8 cellular contexts compared by ENCODE assay signal in genomic region chr10:116848032-116848911, GRCh38. TPM values are rescaled to one million over a fixed set of nuclear protein-coding genes. Genes with fewer than 3 reads are reported as not detected.
DNase-seq lines count a peak whose midpoint lies in the region; ATAC-seq and TF ChIP-seq lines count a peak whose summit lies in the region.

No MANE protein-coding gene starts in this region.

- H3K4me2 ChIP-seq in IMR-90 (ENCODE audit: low read depth, low read length), result peak overlapping the region; percentile 91

- H3K4ac ChIP-seq in IMR-90 (ENCODE audit: low read depth, low read length), result peak overlapping the region; percentile 54; the same call in 1 of the 2 replicates

- H3K4me3 ChIP-seq in IMR-90 (ENCODE audit: insufficient read depth, low read depth, low read length), result peak overlapping the region; percentile 76; the same call in 1 of the 2 replicates
- no peak overlapping the region for H3K4me3 ChIP-seq in naive thymus-derived CD4-positive, alpha-beta T cell (ENCODE audit: low read length)

- H2AK9ac ChIP-seq in IMR-90 (replicated peaks; ENCODE audit: low read depth, low read length, poor library complexity), result no peak overlapping the region

- H2BK15ac ChIP-seq in IMR-90 (ENCODE audit: low read depth, low read length), result no peak overlapping the region

- H3K4me1 ChIP-seq in IMR-90 (ENCODE audit: control insufficient read depth, insufficient read depth, low read length), result peaks cover 3% of the 10 kb centered on the region; the same call in 1 of the 2 replicates
- H3K4me1 ChIP-seq in naive thymus-derived CD4-positive, alpha-beta T cell (ENCODE audit: control insufficient read depth in 2 of 2, insufficient read depth in 2 of 2, low read length in 2 of 2), result peaks cover 0 to 6% of the 10 kb centered on the region in 2 donors

- H2BK5ac ChIP-seq in IMR-90 (ENCODE audit: low read depth, low read length, poor library complexity, severe bottlenecking), result no peak overlapping the region

- peak overlapping the region; percentile 61 to 62; a peak in 2 of 4 replicates for H4K8ac ChIP-seq in IMR-90 (ENCODE audit: low read depth in 2 of 2, low read length in 2 of 2)

- dilution Hi-C loops in IMR-90 (cut with HindIII; ENCODE audit: low sequenced_read_pairs, unreplicated experiment), result no loop called here

- POLR2A ChIA-PET in IMR-90 (lab: Charles Lee; ENCODE audit: unreplicated experiment), result interaction anchor here (0.6 kb wide), 1 partner anchor 149 kb away, joined by 7 read pairs; no protein-coding TSS in a partner anchor
- POLR2A ChIA-PET in naive thymus-derived CD4-positive, alpha-beta T cell (lab: Charles Lee), result no interaction called here

- in situ Hi-C loops in IMR-90 (cut with MboI; ENCODE audit: low sequenced_read_pairs), result no loop called here

- intact Hi-C loops in IMR-90 (cut with micrococcal nuclease), result loop anchor here (5.0 kb wide), 1 partner anchor 154 kb away; no protein-coding TSS in a partner anchor
- intact Hi-C loops in naive thymus-derived CD4-positive, alpha-beta T cell (cut with micrococcal nuclease), result no loop called here

- no peak overlapping the region for H2BK20ac ChIP-seq in IMR-90 (ENCODE audit: low read depth, low read length)

- BruUV-seq in IMR-90 (replicated peaks; lab: Mats Ljungman, UMichigan), result no TSS peak

- no peak overlapping the region for H3K18ac ChIP-seq in IMR-90 (ENCODE audit: low read depth, low read length)

- H3K36me3 Mint-ChIP-seq in naive thymus-derived CD4-positive, alpha-beta T cell, result peaks cover 0 to 3% (median 0%) of the 10 kb centered on the region in 5 donors

- 80% methylated on average over 9 of the region's 16 CpGs; no CpG with 5 or more reads in 1 of the 2 experiments for WGBS in IMR-90 (ENCODE audit: extremely low coverage in 2 of 2, insufficient read length in 1 of 2), 2 experiments

- TF ChIP-seq RAD21 in IMR-90 (IDR thresholded peaks at IDR 0.05; ENCODE audit: low read length), result no peak

- peaks cover 48 to 68% (median 68%) of the 10 kb centered on the region in 5 donors for H3K27me3 Mint-ChIP-seq in naive thymus-derived CD4-positive, alpha-beta T cell

- no peak overlapping the region for H3K27ac ChIP-seq in IMR-90 (ENCODE audit: insufficient read depth, low read length)
- H3K27ac ChIP-seq in naive thymus-derived CD4-positive, alpha-beta T cell (ENCODE audit: low read depth, low read length), result no peak overlapping the region

- CTCF ChIA-PET in IMR-90 (lab: Yijun Ruan, JAX), result no interaction called here
- CTCF ChIA-PET in naive thymus-derived CD4-positive, alpha-beta T cell (lab: Charles Lee), result no interaction called here

- H3K36me3 ChIP-seq in IMR-90 (ENCODE audit: control insufficient read depth, insufficient read depth, low read length), result no peaks in the 10 kb centered on the region
- H3K36me3 ChIP-seq in naive thymus-derived CD4-positive, alpha-beta T cell (ENCODE audit: control insufficient read depth in 2 of 3, insufficient read depth in 3 of 3, low read length in 3 of 3), result no peaks in the 10 kb centered on the region

- no peak overlapping the region for H4K91ac ChIP-seq in IMR-90 (ENCODE audit: insufficient read depth, low read depth, low read length)

- H3K4me3 Mint-ChIP-seq in naive thymus-derived CD4-positive, alpha-beta T cell, result peak overlapping the region in 4 of 10 donors; percentile 0 to 64 (median 32)

- peak overlapping the region; percentile 16; the same call in 1 of the 2 replicates for H4K5ac ChIP-seq in IMR-90 (ENCODE audit: low read depth, low read length)

- no peak overlapping the region for H3K56ac ChIP-seq in IMR-90 (ENCODE audit: extremely low read depth, insufficient read depth, low read length)

- peaks cover 14% of the 10 kb centered on the region for H3K27me3 ChIP-seq in IMR-90 (ENCODE audit: control insufficient read depth, insufficient read depth, low read length)
- H3K27me3 ChIP-seq in naive thymus-derived CD4-positive, alpha-beta T cell (ENCODE audit: control insufficient read depth in 2 of 2, insufficient read depth in 2 of 2, low read length in 2 of 2), result peaks cover 0 to 8% of the 10 kb centered on the region in 2 donors

- H3K4me1 Mint-ChIP-seq in naive thymus-derived CD4-positive, alpha-beta T cell, result peaks cover 0 to 18% (median 11%) of the 10 kb centered on the region in 7 donors

- H2AFZ ChIP-seq in IMR-90 (replicated peaks; ENCODE audit: low read length, poor library complexity), result peak overlapping the region; percentile 93

- no peak overlapping the region for H2AK5ac ChIP-seq in IMR-90 (ENCODE audit: low read depth, low read length)

- H3K9me3 Mint-ChIP-seq in naive thymus-derived CD4-positive, alpha-beta T cell, result peaks cover 0 to 3% (median 0%) of the 10 kb centered on the region in 11 donors

- H3K27ac Mint-ChIP-seq in naive thymus-derived CD4-positive, alpha-beta T cell, result no peak overlapping the region

- no peak overlapping the region for H3K23ac ChIP-seq in IMR-90 (ENCODE audit: low read depth, low read length)

- H3K9me1 ChIP-seq in IMR-90 (ENCODE audit: insufficient read depth, low read length), result no peaks in the 10 kb centered on the region

- no peaks in the 10 kb centered on the region for H4K20me1 ChIP-seq in IMR-90 (ENCODE audit: insufficient read depth, low read length)

- no peaks in the 10 kb centered on the region for H3K79me1 ChIP-seq in IMR-90 (ENCODE audit: low read depth in 1 of 2, low read length in 2 of 2)

- TF ChIP-seq POLR2A in IMR-90 (IDR thresholded peaks at IDR 0.05; ENCODE audit: low read depth, low read length), result no peak

- no peak for TF ChIP-seq CTCF in IMR-90 (conservative IDR thresholded peaks at IDR 0.05; ENCODE audit: low read depth, low read length)

- H3K14ac ChIP-seq in IMR-90 (replicated peaks; ENCODE audit: low read depth, low read length), result no peak overlapping the region

- no peak overlapping the region for H2BK120ac ChIP-seq in IMR-90 (ENCODE audit: low read depth, low read length)

- no peaks in the 10 kb centered on the region for H3K9me3 ChIP-seq in IMR-90 (ENCODE audit: control insufficient read depth, insufficient read depth, low read length)
- H3K9me3 ChIP-seq in naive thymus-derived CD4-positive, alpha-beta T cell (ENCODE audit: control insufficient read depth in 2 of 3, low read length in 3 of 3), result no peaks in the 10 kb centered on the region

- ATAC-seq in GM21528 (IDR thresholded peaks at IDR 0.05; ENCODE audit: low FRiP score, unreplicated experiment), result peak; percentile 75
- no peak for ATAC-seq in IMR-90 (ENCODE audit: low read depth)
- ATAC-seq in naive thymus-derived CD4-positive, alpha-beta T cell, result peak; percentile 53

- DNase-seq in NOMO-1 treated with DMSO at 0.1 percent for 48 hours (lab: John Stamatoyannopoulos, UW; ENCODE audit: unreplicated experiment), result peak; percentile 12
- DNase-seq in NOMO-1 treated with dmso at 0.1 percent for 144 hours (lab: John Stamatoyannopoulos, UW; ENCODE audit: unreplicated experiment), result no peak
- DNase-seq in IMR-90, result no peak
- DNase-seq in cerebellar cortex (ENCODE audit: low spot score), result peak; percentile 24
- DNase-seq in naive thymus-derived CD4-positive, alpha-beta T cell, result no peak
- DNase-seq in dermis blood vessel endothelial cell, result no peak
- no peak for DNase-seq in hepatic stellate cell (ENCODE audit: low spot score)

- peak overlapping the region; percentile 74; the same call in 1 of the 2 replicates for H3K9ac ChIP-seq in IMR-90 (ENCODE audit: low read depth, low read length)

TF ChIP-seq in IMR-90, 13 proteins besides CTCF, POLR2A, EP300 and RAD21:
- TF ChIP-seq USF2 (IDR thresholded peaks at IDR 0.05; ENCODE audit: low read depth, low read length) (no peak), MAZ (IDR thresholded peaks at IDR 0.05; ENCODE audit: borderline replicate concordance, low read depth, low read length) (no peak), CHD1 (IDR thresholded peaks at IDR 0.05; ENCODE audit: low read depth, low read length) (no peak), FOS (IDR thresholded peaks at IDR 0.05; ENCODE audit: low read depth, low read length) (no peak), BHLHE40 (IDR thresholded peaks at IDR 0.05; ENCODE audit: low read depth, low read length) (no peak)
TF ChIP-seq in IMR-90: peak in this region for 0.

RNA-seq across cellular contexts. Expression of gene ENO4, which starts 1.0 kb away (rescaled TPM):
- under 0.01 TPM in 2 replicates for total RNA-seq in IMR-90 (2012; rRNA removed)
- polyA plus RNA-seq in IMR-90 (2012; rRNA removed), result 0.05 and 0.06 TPM in 2 replicates
- polyA plus RNA-seq in IMR-90 (2012; cell fraction: cytosol; rRNA removed), result 0.03 and 0.04 TPM in 2 replicates
- 0.05 and 0.18 TPM in 2 replicates for polyA plus RNA-seq in IMR-90 (2012; cell fraction: nucleus; rRNA removed; ENCODE audit: low replicate concordance)
- total RNA-seq in naive thymus-derived CD4-positive, alpha-beta T cell, result not detected
- polyA plus RNA-seq in naive thymus-derived CD4-positive, alpha-beta T cell, result not detected
- not detected in 2 replicates for total RNA-seq in dermis blood vessel endothelial cell

Comparison
In these comparisons a context has a peak if more than half of its experiments do, and no peak if none do; other contexts are left out.
1. DNase-seq: peak in NOMO-1 treated with DMSO at 0.1 percent for 48 hours (single experiment) and cerebellar cortex (single experiment); none in NOMO-1 treated with dmso at 0.1 percent for 144 hours (single experiment), IMR-90 (single experiment), naive thymus-derived CD4-positive, alpha-beta T cell (0 of 9), dermis blood vessel endothelial cell (single experiment) and hepatic stellate cell (single experiment).